1 cellular context compared by ENCODE assay signal in the genomic region with DNA sequence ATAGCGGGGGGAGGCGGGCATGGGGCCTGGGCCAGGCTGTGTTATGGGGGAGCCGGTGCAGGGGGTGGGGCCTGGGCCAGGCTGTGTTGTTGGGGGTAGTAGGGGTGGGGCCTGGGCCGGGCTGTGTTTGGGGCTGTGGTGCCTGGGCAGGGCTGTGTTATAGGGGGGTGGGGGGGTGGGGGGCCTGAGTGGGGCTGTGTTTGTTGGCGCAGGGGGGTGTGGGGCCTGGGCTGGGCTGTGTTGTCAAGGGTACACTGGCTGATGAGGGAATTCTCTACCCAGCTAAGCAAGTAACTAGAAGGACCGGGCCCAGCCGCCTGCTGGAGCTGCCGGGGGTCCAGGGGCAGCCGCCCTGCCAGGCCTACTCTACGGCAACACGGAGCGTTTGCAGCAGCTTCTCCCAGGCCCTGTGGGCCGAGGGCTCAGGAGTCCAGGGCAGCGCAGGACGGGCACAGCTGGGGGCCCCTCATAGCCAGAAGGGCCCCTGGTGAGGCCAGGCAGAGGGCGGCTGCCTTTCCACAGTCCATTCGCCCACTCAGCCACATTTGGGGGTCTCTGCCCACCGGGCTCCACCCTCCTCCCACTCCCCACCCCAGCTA.
TF ChIP-seq lines count a peak whose summit lies in the region.

No MANE protein-coding gene starts in this region.

TF ChIP-seq in H1, 55 proteins besides CTCF, POLR2A, EP300 and RAD21:
- TF ChIP-seq POLR2AphosphoS5 (IDR thresholded peaks at IDR 0.05; ENCODE audit: low read depth, low read length) = no peak
- TF ChIP-seq, protein P1, sequence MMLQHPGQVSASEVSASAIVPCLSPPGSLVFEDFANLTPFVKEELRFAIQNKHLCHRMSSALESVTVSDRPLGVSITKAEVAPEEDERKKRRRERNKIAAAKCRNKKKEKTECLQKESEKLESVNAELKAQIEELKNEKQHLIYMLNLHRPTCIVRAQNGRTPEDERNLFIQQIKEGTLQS (IDR thresholded peaks at IDR 0.05; ENCODE audit: insufficient read depth, low read depth, low read length) = no peak
- TF ChIP-seq, protein P2, sequence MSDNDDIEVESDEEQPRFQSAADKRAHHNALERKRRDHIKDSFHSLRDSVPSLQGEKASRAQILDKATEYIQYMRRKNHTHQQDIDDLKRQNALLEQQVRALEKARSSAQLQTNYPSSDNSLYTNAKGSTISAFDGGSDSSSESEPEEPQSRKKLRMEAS (IDR thresholded peaks at IDR 0.05) = no peak
- TF ChIP-seq SAP30 (IDR thresholded peaks at IDR 0.05; ENCODE audit: insufficient read depth, insufficient replicate concordance, low read length) = no peak
- no peak for TF ChIP-seq YY1 (IDR thresholded peaks at IDR 0.05; ENCODE audit: low read depth, low read length)
- TF ChIP-seq BACH1 (IDR thresholded peaks at IDR 0.05; ENCODE audit: low read length) = no peak
- TF ChIP-seq, protein P3, sequence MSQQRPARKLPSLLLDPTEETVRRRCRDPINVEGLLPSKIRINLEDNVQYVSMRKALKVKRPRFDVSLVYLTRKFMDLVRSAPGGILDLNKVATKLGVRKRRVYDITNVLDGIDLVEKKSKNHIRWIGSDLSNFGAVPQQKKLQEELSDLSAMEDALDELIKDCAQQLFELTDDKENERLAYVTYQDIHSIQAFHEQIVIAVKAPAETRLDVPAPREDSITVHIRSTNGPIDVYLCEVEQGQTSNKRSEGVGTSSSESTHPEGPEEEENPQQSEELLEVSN (IDR thresholded peaks at IDR 0.05) = no peak
- no peak for TF ChIP-seq EGR1 (IDR thresholded peaks at IDR 0.05; ENCODE audit: borderline replicate concordance, low read depth, low read length)
- TF ChIP-seq CHD2 (IDR thresholded peaks at IDR 0.05; ENCODE audit: low read length) = no peak
- TF ChIP-seq HDAC2 (IDR thresholded peaks at IDR 0.05; ENCODE audit: borderline replicate concordance in 1 of 2, low read depth in 2 of 2, low read length in 2 of 2) = no peak
- TF ChIP-seq ASH2L (IDR thresholded peaks at IDR 0.05; ENCODE audit: low read length) = no peak
- no peak for TF ChIP-seq CEBPB (IDR thresholded peaks at IDR 0.05; ENCODE audit: low read depth, low read length)
- no peak for TF ChIP-seq RNF2 (IDR thresholded peaks at IDR 0.05; ENCODE audit: borderline replicate concordance, low read depth, low read length, missing control alignments, poor library complexity, severe bottlenecking)
- TF ChIP-seq PHF8 (conservative IDR thresholded peaks at IDR 0.05; ENCODE audit: low read depth, low read length) = no peak
- no peak for TF ChIP-seq SP1 (IDR thresholded peaks at IDR 0.05; ENCODE audit: low read depth, low read length)
- TF ChIP-seq EZH2 (IDR thresholded peaks at IDR 0.05; ENCODE audit: low read depth, low read length, severe bottlenecking) = no peak
